ENCODE assay signal across 8 cellular contexts in genomic region chr7:102614346-102614697, GRCh38.
ATAC-seq lines count a peak whose summit lies in the region.
"Not testable (repeated sequence)": the region's sequence is repeated elsewhere in the genome, so short reads cannot be mapped to it uniquely, and the experiment has no call there.

No MANE protein-coding gene starts in this region.

- not testable (repeated sequence) for H3K4me1 Mint-ChIP-seq in stimulated activated memory B cell treated with anti-CD40 and anti-IgM and Interleukin-4, amounts not matched to agents 10 μg/mL and 1 μg/mL and 100 μg/mL, for 72 hours

- H3K9me3 Mint-ChIP-seq in stimulated activated memory B cell treated with anti-CD40 and anti-IgM and Interleukin-4, amounts not matched to agents 10 μg/mL and 1 μg/mL and 100 μg/mL, for 72 hours: not testable (repeated sequence)

- H3K4me3 Mint-ChIP-seq in stimulated activated memory B cell treated with anti-CD40 and anti-IgM and Interleukin-4, amounts not matched to agents 10 μg/mL and 1 μg/mL and 100 μg/mL, for 72 hours: not testable (repeated sequence)

- not testable (repeated sequence) for H3K36me3 Mint-ChIP-seq in stimulated activated memory B cell treated with anti-CD40 and anti-IgM and Interleukin-4, amounts not matched to agents 10 μg/mL and 1 μg/mL and 100 μg/mL, for 72 hours

- H3K27me3 Mint-ChIP-seq in stimulated activated memory B cell treated with anti-CD40 and anti-IgM and Interleukin-4, amounts not matched to agents 10 μg/mL and 1 μg/mL and 100 μg/mL, for 72 hours: not testable (repeated sequence)

- H3K27ac Mint-ChIP-seq in stimulated activated memory B cell treated with anti-CD40 and anti-IgM and Interleukin-4, amounts not matched to agents 10 μg/mL and 1 μg/mL and 100 μg/mL, for 72 hours: not testable (repeated sequence)

- ATAC-seq in GM18520 (IDR thresholded peaks at IDR 0.05; ENCODE audit: unreplicated experiment) (peak; percentile 14), GM19351 (IDR thresholded peaks at IDR 0.05; ENCODE audit: unreplicated experiment) (peak; percentile 13), GM21526 (IDR thresholded peaks at IDR 0.05; ENCODE audit: low FRiP score, unreplicated experiment) (peak; percentile 8), HG02678 (IDR thresholded peaks at IDR 0.05; ENCODE audit: unreplicated experiment) (peak; percentile 19), HG03039 (IDR thresholded peaks at IDR 0.05; ENCODE audit: unreplicated experiment) (peak; percentile 6), HG03378 (IDR thresholded peaks at IDR 0.05; ENCODE audit: unreplicated experiment) (peak; percentile 37), SK-N-SH treated with all-trans-retinoic acid at 6 μM for 48 hours (peak; percentile 4)
- peak; percentile 5 for ATAC-seq in stimulated activated memory B cell treated with anti-CD40 and anti-IgM and Interleukin-4, amounts not matched to agents 10 μg/mL and 1 μg/mL and 100 μg/mL, for 72 hours

Comparison
In these comparisons a context has a peak if more than half of its experiments do, and no peak if none do; other contexts are left out.
1. Peak in every context shown above with its lines: ATAC-seq.